Comparison of ENCODE assay signal across 9 cellular contexts in genomic region chr1:113452921-113453770, GRCh38.
DNase-seq lines count a peak whose midpoint lies in the region; ATAC-seq and TF ChIP-seq lines count a peak whose summit lies in the region.
"Had no signal": no experiment of that assay in that cellular context is flagged by ENCODE, and none has a peak within 500 bp of the region (broad histone marks: within the 10 kb centered on the region; RNA-seq: fewer than 3 reads in every experiment).

No MANE protein-coding gene starts in this region.

- H3K9me3 Mint-ChIP-seq in activated T-cell treated with anti-CD3 and anti-CD28 coated beads, Interleukin-2, amount 50 U/mL, for 4 hours = peaks cover 3% of the 10 kb centered on the region

- peaks cover 2% of the 10 kb centered on the region for H3K27me3 Mint-ChIP-seq in activated T-cell treated with anti-CD3 and anti-CD28 coated beads, Interleukin-2, amount 50 U/mL, for 4 hours (ENCODE audit: low read depth)

- WGBS in lower leg skin, 2 donors = 55 to 58% methylated on average over 2 of the region's 2 CpGs

- H3K4me3 Mint-ChIP-seq in activated T-cell treated with anti-CD3 and anti-CD28 coated beads, Interleukin-2, amount 50 U/mL, for 4 hours = no peak overlapping the region
- H3K4me3 Mint-ChIP-seq: naive thymus-derived CD8-positive, alpha-beta T cell had no signal

- TF ChIP-seq CTCF in fibroblast of the aortic adventitia (IDR thresholded peaks at IDR 0.05; ENCODE audit: insufficient read depth, low read length) (peak; percentile 67), lower leg skin (IDR thresholded peaks at IDR 0.05) (no peak)

- no peaks in the 10 kb centered on the region for H3K4me1 Mint-ChIP-seq in activated T-cell treated with anti-CD3 and anti-CD28 coated beads, Interleukin-2, amount 50 U/mL, for 4 hours (ENCODE audit: low read depth)

- intact Hi-C loops in lower leg skin (cut with DNase I; ENCODE audit: low total_unique reads) = no loop called here

- peaks cover 2% of the 10 kb centered on the region for H3K36me3 Mint-ChIP-seq in activated T-cell treated with anti-CD3 and anti-CD28 coated beads, Interleukin-2, amount 50 U/mL, for 4 hours (ENCODE audit: insufficient read depth)

- H3K4me3 ChIP-seq in fibroblast of the aortic adventitia (ENCODE audit: low read depth, low read length) (no peak overlapping the region), lower leg skin (ENCODE audit: low read depth, poor library complexity, severe bottlenecking) (no peak overlapping the region)

- DNase-seq in DMS153 (lab: John Stamatoyannopoulos, UW) (peak; percentile 77), HuH-7 (ENCODE audit: low spot score) (peak; percentile 5), SK-N-DZ (ENCODE audit: low spot score) (peak; percentile 13), fibroblast of the aortic adventitia (ENCODE audit: low read depth) (peak; percentile 69), renal cortical epithelial cell (ENCODE audit: low read depth) (peak; percentile 51), lower leg skin (ENCODE audit: low spot score in 2 of 2) (no peak)
- DNase-seq in activated T-cell treated with anti-CD3 and anti-CD28 coated beads, Interleukin-2, amount 50 U/mL, for 4 hours = no peak

- ATAC-seq in activated T-cell treated with anti-CD3 and anti-CD28 coated beads, Interleukin-2, amount 50 U/mL, for 4 hours = no peak
- no peak for ATAC-seq in HG03520 (IDR thresholded peaks at IDR 0.05; ENCODE audit: unreplicated experiment)

- TF ChIP-seq POLR2A in lower leg skin (IDR thresholded peaks at IDR 0.05) = no peak

Comparison
In these comparisons a context has a peak if more than half of its experiments do, and no peak if none do; other contexts are left out.
1. DNase-seq: peak in DMS153 (single experiment), HuH-7 (single experiment), SK-N-DZ (single experiment), fibroblast of the aortic adventitia (single experiment) and renal cortical epithelial cell (single experiment); none in activated T-cell treated with anti-CD3 and anti-CD28 coated beads, Interleukin-2, amount 50 U/mL, for 4 hours (single experiment) and lower leg skin (0 of 2).